ENCODE assay signal across 1 cellular context in the genomic region with DNA sequence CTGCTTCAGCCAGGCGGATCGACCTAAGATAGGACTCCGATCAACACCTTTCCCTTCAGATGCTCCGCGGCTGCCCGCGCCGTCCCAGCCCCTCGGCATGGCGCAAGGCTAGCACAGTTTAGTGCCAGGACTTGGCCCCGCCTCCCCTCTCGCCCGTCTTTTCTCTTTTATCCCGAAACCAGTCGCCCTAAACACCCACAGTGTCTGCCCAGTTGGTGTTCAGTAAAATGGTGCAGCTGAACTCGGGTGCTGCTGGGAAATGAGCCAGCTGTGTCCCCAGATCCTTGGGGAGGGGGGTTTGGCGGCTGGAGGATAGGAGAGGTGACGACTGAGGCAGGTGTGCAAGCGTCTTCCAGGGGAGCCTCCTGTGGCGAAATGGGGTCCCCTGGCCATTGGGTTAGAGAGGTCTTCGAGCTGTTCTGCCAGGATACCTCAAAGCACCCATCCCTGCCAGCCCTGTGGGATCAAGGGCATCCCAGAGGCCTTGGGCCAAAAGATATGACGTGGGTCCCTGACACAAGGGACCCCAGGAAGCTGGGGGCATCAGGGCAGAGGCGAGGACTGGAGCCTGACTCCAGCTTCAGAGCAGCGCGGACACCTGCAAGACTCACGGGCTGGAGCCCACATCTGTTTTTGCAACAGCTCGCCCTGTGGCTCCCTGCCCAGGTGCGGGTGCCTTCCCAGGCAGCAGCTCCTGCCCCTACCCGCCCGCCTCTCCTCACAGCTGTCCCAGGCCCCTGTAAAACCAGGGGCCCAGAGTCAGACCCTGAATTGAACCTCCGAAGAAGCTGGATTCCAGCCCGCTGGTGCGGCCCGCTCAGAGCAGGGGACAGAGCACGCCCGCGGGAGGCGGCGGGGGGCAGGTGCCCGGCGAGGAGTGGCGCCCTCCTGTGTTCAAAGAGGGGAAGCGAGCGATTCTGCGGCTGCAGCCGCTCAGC.
TF ChIP-seq lines count a peak whose summit lies in the region.

No MANE protein-coding gene starts in this region.

TF ChIP-seq in neural cell, 6 proteins besides CTCF, POLR2A, EP300 and RAD21 (continued from another document):
- TF ChIP-seq, protein P1, sequence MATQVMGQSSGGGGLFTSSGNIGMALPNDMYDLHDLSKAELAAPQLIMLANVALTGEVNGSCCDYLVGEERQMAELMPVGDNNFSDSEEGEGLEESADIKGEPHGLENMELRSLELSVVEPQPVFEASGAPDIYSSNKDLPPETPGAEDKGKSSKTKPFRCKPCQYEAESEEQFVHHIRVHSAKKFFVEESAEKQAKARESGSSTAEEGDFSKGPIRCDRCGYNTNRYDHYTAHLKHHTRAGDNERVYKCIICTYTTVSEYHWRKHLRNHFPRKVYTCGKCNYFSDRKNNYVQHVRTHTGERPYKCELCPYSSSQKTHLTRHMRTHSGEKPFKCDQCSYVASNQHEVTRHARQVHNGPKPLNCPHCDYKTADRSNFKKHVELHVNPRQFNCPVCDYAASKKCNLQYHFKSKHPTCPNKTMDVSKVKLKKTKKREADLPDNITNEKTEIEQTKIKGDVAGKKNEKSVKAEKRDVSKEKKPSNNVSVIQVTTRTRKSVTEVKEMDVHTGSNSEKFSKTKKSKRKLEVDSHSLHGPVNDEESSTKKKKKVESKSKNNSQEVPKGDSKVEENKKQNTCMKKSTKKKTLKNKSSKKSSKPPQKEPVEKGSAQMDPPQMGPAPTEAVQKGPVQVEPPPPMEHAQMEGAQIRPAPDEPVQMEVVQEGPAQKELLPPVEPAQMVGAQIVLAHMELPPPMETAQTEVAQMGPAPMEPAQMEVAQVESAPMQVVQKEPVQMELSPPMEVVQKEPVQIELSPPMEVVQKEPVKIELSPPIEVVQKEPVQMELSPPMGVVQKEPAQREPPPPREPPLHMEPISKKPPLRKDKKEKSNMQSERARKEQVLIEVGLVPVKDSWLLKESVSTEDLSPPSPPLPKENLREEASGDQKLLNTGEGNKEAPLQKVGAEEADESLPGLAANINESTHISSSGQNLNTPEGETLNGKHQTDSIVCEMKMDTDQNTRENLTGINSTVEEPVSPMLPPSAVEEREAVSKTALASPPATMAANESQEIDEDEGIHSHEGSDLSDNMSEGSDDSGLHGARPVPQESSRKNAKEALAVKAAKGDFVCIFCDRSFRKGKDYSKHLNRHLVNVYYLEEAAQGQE (IDR thresholded peaks at IDR 0.05; ENCODE audit: borderline replicate concordance) = no peak
